Comparison of ENCODE assay signal across 2 cellular contexts in the genomic region with DNA sequence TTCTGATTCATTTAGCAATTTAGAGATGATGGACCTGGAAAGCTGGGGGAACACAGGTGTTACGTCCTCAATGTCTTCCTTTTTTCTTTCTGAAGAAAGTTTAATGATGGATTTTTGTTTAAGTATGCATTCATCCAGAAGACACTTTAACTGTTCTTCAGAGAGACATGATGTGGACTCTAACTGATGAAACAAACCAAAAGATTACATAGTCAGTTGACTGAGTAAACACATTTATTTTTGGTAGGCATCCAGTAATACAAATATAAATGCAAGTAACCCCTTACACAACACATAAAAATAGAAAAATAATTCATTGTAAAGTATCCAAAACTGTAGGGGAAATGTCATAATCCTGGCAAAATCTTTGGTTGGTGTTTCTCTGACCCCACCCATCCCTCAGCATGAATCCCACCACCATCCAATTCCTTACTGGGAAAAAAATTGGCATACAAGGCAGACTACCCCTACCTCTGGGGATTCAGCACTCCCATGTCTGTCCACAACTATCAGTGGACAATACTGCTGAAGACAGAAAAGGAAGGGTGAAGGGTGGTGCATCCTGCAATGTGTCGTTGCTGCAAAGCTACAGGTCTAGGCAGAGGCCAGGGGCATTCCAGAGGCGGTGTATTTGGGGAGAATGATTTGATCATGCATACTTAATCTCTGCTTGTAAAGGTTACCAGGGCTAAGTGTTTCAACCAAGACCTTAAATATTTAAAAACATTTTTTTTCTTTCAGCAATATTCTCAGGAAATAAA.
TF ChIP-seq lines count a peak whose summit lies in the region.

No MANE protein-coding gene starts in this region.

TF ChIP-seq in HepG2, 621 proteins besides CTCF, POLR2A, EP300 and RAD21:
- TF ChIP-seq, protein P1, sequence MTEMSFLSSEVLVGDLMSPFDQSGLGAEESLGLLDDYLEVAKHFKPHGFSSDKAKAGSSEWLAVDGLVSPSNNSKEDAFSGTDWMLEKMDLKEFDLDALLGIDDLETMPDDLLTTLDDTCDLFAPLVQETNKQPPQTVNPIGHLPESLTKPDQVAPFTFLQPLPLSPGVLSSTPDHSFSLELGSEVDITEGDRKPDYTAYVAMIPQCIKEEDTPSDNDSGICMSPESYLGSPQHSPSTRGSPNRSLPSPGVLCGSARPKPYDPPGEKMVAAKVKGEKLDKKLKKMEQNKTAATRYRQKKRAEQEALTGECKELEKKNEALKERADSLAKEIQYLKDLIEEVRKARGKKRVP (CRISPR knock-in tag; IDR thresholded peaks at IDR 0.05) = peak in 1 of 2 experiments; percentile 64; a peak in 2 of 4 replicates
- TF ChIP-seq, protein P2, sequence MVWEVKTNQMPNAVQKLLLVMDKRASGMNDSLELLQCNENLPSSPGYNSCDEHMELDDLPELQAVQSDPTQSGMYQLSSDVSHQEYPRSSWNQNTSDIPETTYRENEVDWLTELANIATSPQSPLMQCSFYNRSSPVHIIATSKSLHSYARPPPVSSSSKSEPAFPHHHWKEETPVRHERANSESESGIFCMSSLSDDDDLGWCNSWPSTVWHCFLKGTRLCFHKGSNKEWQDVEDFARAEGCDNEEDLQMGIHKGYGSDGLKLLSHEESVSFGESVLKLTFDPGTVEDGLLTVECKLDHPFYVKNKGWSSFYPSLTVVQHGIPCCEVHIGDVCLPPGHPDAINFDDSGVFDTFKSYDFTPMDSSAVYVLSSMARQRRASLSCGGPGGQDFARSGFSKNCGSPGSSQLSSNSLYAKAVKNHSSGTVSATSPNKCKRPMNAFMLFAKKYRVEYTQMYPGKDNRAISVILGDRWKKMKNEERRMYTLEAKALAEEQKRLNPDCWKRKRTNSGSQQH (CRISPR knock-in tag; IDR thresholded peaks at IDR 0.05; ENCODE audit: low read depth) = no peak

TF ChIP-seq in WTC11, 78 proteins besides CTCF, POLR2A, EP300 and RAD21:
- peak; percentile 27; the same call in 1 of the 2 replicates for TF ChIP-seq GABPB1 (CRISPR knock-in tag; IDR thresholded peaks at IDR 0.05)
- TF ChIP-seq MYBL2 (CRISPR knock-in tag; IDR thresholded peaks at IDR 0.05) = no peak
- no peak for TF ChIP-seq TEAD4 (CRISPR knock-in tag; IDR thresholded peaks at IDR 0.05)
- TF ChIP-seq, protein P3, sequence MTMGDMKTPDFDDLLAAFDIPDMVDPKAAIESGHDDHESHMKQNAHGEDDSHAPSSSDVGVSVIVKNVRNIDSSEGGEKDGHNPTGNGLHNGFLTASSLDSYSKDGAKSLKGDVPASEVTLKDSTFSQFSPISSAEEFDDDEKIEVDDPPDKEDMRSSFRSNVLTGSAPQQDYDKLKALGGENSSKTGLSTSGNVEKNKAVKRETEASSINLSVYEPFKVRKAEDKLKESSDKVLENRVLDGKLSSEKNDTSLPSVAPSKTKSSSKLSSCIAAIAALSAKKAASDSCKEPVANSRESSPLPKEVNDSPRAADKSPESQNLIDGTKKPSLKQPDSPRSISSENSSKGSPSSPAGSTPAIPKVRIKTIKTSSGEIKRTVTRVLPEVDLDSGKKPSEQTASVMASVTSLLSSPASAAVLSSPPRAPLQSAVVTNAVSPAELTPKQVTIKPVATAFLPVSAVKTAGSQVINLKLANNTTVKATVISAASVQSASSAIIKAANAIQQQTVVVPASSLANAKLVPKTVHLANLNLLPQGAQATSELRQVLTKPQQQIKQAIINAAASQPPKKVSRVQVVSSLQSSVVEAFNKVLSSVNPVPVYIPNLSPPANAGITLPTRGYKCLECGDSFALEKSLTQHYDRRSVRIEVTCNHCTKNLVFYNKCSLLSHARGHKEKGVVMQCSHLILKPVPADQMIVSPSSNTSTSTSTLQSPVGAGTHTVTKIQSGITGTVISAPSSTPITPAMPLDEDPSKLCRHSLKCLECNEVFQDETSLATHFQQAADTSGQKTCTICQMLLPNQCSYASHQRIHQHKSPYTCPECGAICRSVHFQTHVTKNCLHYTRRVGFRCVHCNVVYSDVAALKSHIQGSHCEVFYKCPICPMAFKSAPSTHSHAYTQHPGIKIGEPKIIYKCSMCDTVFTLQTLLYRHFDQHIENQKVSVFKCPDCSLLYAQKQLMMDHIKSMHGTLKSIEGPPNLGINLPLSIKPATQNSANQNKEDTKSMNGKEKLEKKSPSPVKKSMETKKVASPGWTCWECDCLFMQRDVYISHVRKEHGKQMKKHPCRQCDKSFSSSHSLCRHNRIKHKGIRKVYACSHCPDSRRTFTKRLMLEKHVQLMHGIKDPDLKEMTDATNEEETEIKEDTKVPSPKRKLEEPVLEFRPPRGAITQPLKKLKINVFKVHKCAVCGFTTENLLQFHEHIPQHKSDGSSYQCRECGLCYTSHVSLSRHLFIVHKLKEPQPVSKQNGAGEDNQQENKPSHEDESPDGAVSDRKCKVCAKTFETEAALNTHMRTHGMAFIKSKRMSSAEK (CRISPR knock-in tag; IDR thresholded peaks at IDR 0.05; ENCODE audit: borderline replicate concordance) = no peak
